ENCODE assay signal across 8 cellular contexts in the genomic region with DNA sequence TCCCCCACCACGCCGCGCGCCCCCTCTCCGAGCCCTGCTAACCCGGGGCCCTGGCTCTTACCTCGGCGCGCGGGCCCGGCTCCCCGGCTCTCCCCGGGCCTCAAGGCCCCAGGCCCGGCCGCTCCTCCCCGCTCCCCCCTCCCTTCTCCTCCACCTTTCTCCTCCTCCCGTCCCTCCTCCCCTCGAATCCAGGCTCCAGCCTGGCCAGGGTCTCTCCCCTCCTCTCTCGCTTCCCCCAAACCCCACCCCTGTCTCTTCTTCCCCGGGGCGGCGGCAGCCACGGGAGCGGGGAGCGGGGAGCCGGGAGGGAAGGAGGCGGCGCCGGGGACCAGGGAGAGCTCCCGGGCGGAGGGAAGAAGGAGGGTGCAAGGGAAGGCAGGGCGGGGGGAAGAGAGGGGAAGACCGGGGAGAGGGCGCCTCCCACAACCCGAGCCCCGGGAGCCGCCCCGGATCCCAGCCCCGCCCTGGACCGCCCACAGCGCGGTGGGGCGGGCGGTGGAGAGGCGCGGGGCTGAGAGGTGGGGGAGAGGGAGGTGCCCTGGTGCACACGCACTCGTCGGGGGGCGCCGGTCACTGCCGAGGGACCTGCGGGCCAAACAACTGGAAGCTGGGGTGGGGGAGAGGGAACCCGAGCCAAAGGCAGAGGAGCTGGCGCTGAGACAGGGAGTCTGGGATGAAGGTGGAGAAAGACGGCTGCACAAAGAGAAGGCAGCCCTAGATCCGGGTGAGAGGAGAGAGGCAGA. TPM values are rescaled to one million over a fixed set of nuclear protein-coding genes. Genes with fewer than 3 reads are reported as not detected.
DNase-seq lines count a peak whose midpoint lies in the region; TF ChIP-seq lines count a peak whose summit lies in the region.

Gene GABBR1 (minus strand): TSS at position 395 of the 743 bp plus-strand sequence. CDS start 798 bp downstream, outside the sequence.

- H3K36me3 ChIP-seq in HAP-1 (replicated peaks), result no peaks in the 10 kb centered on the region
- H3K36me3 ChIP-seq in adrenal gland (replicated peaks in 1 of 2), result no peaks in the 10 kb centered on the region

- intact Hi-C loops in T-helper 1 cell treated with Interleukin-12 subunit alpha and Interleukin-12 subunit beta and Interleukin-4 antibody, amounts not matched to agents 30 ng/mL and 1 ng/mL, for 36 hours (cut with micrococcal nuclease), result loop anchor here (1.0 to 10.0 kb wide), 2 partner anchors 17 to 768 kb away; no protein-coding TSS in a partner anchor
- intact Hi-C loops in adrenal gland (cut with DNase I) (no loop called here), cardiac septum (cut with DNase I) (no loop called here)

- H3K27me3 ChIP-seq in HAP-1 (ENCODE audit: low read depth) (no peaks in the 10 kb centered on the region), adrenal gland (no peaks in the 10 kb centered on the region)

- H3K4me3 ChIP-seq in HAP-1 (peak within 1 kb of the TSS; percentile 67), adrenal gland (peak within 1 kb of the TSS; percentile 40 to 84 (median 78))

- TF ChIP-seq CTCF in adrenal gland (IDR thresholded peaks at IDR 0.05), result no peak

- no peaks in the 10 kb centered on the region for H3K9me3 ChIP-seq in HAP-1
- no peaks in the 10 kb centered on the region for H3K9me3 ChIP-seq in adrenal gland (replicated peaks in 1 of 3)

- H3K27ac ChIP-seq in adrenal gland, result peak within 1 kb of the TSS in 3 of 5 donors; percentile 16 to 75 (median 72)

- 0 to 1% (median 0%) methylated on average over 15 to 56 of the region's 57 CpGs for WGBS in adrenal gland, 4 donors

- DNase-seq in DMS53 (lab: John Stamatoyannopoulos, UW) (peak; percentile 95), HAP-1 (ENCODE audit: low spot score in 2 of 2) (peak; percentile 92 to 95), NCI-H1417 (lab: John Stamatoyannopoulos, UW) (peak; percentile 80 to 95 (median 94)), adrenal gland (peak; percentile 81 to 92 (median 87)), cardiac septum (ENCODE audit: low spot score) (peak; percentile 92), pons (ENCODE audit: low spot score) (peak; percentile 65), ureter (ENCODE audit: low spot score) (peak; percentile 91)

- in situ Hi-C loops in HAP-1 (cut with MboI; ENCODE audit: low sequenced_read_pairs), result no loop called here

- H3K4me1 ChIP-seq in HAP-1 (peaks cover 14% of the 10 kb centered on the region), adrenal gland (replicated peaks in 1 of 2) (peaks cover 9 to 25% of the 10 kb centered on the region in 2 donors)

- TF ChIP-seq POLR2A in adrenal gland (IDR thresholded peaks at IDR 0.05), result peak in 1 of 2 donors; percentile 8

RNA-seq across cellular contexts. Expression of gene GABBR1, which starts in this region (rescaled TPM):
- total RNA-seq in T-helper 1 cell treated with Interleukin-12 subunit alpha and Interleukin-12 subunit beta and Interleukin-4 antibody, amounts not matched to agents 30 ng/mL and 1 ng/mL, for 36 hours, result 27.0 and 28.1 TPM in 2 replicates
- total RNA-seq in adrenal gland, result 10 to 100 TPM in 7 of 8 donors, 1 to 10 TPM in 1; 6.9 to 41.4 (median 17.8) TPM
- 10 to 100 TPM; 17.0 to 68.9 (median 49.6) TPM for polyA plus RNA-seq in adrenal gland
- total RNA-seq in cardiac septum, result 29.5 TPM
- total RNA-seq in ureter, result 64.3 TPM

Comparison
In these comparisons a context has a peak if more than half of its experiments do, and no peak if none do; other contexts are left out.
1. Peak in every context shown above with its lines: DNase-seq, H3K4me3 ChIP-seq and H3K27ac ChIP-seq.